In genomic region chr10:26468691-26469090, GRCh38 we compare ENCODE assay signal across 8 cellular contexts. TPM values are rescaled to one million over a fixed set of nuclear protein-coding genes. Genes with fewer than 3 reads are reported as not detected.
DNase-seq lines count a peak whose midpoint lies in the region; ATAC-seq, FAIRE-seq and TF ChIP-seq lines count a peak whose summit lies in the region.

No MANE protein-coding gene starts in this region.

- H3K4me1 Mint-ChIP-seq in activated CD8-positive, alpha-beta memory T cell treated with anti-CD3 and anti-CD28 coated beads, Interleukin-2, amount 10 ng/mL, durations not matched to agents 7 days and 5 days: peaks cover 86% of the 10 kb centered on the region

- H3K4me3 ChIP-seq in subcutaneous abdominal adipose tissue (ENCODE audit: low read depth in 1 of 5, low read length in 5 of 5): no peak overlapping the region
- no peak overlapping the region for H3K4me3 ChIP-seq in kidney (ENCODE audit: low read length in 2 of 2)

- H3K4me3 Mint-ChIP-seq in activated CD8-positive, alpha-beta memory T cell treated with anti-CD3 and anti-CD28 coated beads, Interleukin-2, amount 10 ng/mL, durations not matched to agents 7 days and 5 days: peak overlapping the region; percentile 65

- FAIRE-seq in kidney (lab: Jason Lieb, UNC): no peak

- H3K9ac ChIP-seq in subcutaneous abdominal adipose tissue (ENCODE audit: low read length in 5 of 5): no peak overlapping the region
- H3K9ac ChIP-seq in kidney (ENCODE audit: low read length in 2 of 2): no peak overlapping the region

- no peaks in the 10 kb centered on the region for H3K9me3 Mint-ChIP-seq in activated CD8-positive, alpha-beta memory T cell treated with anti-CD3 and anti-CD28 coated beads, Interleukin-2, amount 10 ng/mL, durations not matched to agents 7 days and 5 days (ENCODE audit: low read depth)

- H3K27ac ChIP-seq in subcutaneous abdominal adipose tissue (ENCODE audit: low read depth, low read length) (peak overlapping the region; percentile 58), kidney (ENCODE audit: low read depth in 2 of 2, low read length in 2 of 2) (no peak overlapping the region), substantia nigra (ENCODE audit: low read depth, low read length, poor library complexity, severe bottlenecking) (no peak overlapping the region)

- H3K27ac Mint-ChIP-seq in activated CD8-positive, alpha-beta memory T cell treated with anti-CD3 and anti-CD28 coated beads, Interleukin-2, amount 10 ng/mL, durations not matched to agents 7 days and 5 days: peak overlapping the region; percentile 82

- no peaks in the 10 kb centered on the region for H3K27me3 Mint-ChIP-seq in activated CD8-positive, alpha-beta memory T cell treated with anti-CD3 and anti-CD28 coated beads, Interleukin-2, amount 10 ng/mL, durations not matched to agents 7 days and 5 days

- H3K36me3 ChIP-seq in subcutaneous abdominal adipose tissue (ENCODE audit: control insufficient read depth in 5 of 5, insufficient read depth in 5 of 5, low read length in 5 of 5) (peaks cover 0 to 4% (median 2%) of the 10 kb centered on the region in 5 donors), kidney (ENCODE audit: control insufficient read depth in 1 of 2, insufficient read depth in 2 of 2, low read length in 2 of 2) (no peaks in the 10 kb centered on the region)

- DNase-seq in activated CD8-positive, alpha-beta memory T cell treated with anti-CD3 and anti-CD28 coated beads, Interleukin-2, amount 10 ng/mL, durations not matched to agents 7 days and 5 days: peak; percentile 79
- DNase-seq in activated CD8-positive, alpha-beta memory T cell treated with anti-CD3 and anti-CD28 coated beads for 24 hours: no peak
- DNase-seq in activated T-helper 1 cell treated with Interleukin-2 at 50 U/mL for 16 hours (ENCODE audit: low read depth): peak; percentile 40
- DNase-seq in kidney: no peak
- DNase-seq in anterior cingulate cortex (lab: John Stamatoyannopoulos, UW): no peak
- DNase-seq in substantia nigra (lab: John Stamatoyannopoulos, UW): no peak

- H3K27me3 ChIP-seq in subcutaneous abdominal adipose tissue (ENCODE audit: control insufficient read depth in 5 of 5, insufficient read depth in 4 of 5, low read length in 5 of 5): no peaks in the 10 kb centered on the region

- CTCF ChIA-PET in activated CD8-positive, alpha-beta memory T cell treated with anti-CD3 and anti-CD28 coated beads, Interleukin-2, amount 10 ng/mL, durations not matched to agents 7 days and 5 days (lab: Charles Lee): interaction anchor here (0.6 to 3.5 kb wide), 6 partner anchors 14 to 133 kb away, joined by 3 to 10 read pairs (median 4); no protein-coding TSS in a partner anchor

- peaks cover 48% of the 10 kb centered on the region for H3K36me3 Mint-ChIP-seq in activated CD8-positive, alpha-beta memory T cell treated with anti-CD3 and anti-CD28 coated beads, Interleukin-2, amount 10 ng/mL, durations not matched to agents 7 days and 5 days

- no peak for TF ChIP-seq CTCF in kidney (IDR thresholded peaks at IDR 0.05; ENCODE audit: borderline replicate concordance, extremely low read depth, insufficient read depth)

- ATAC-seq in activated CD8-positive, alpha-beta memory T cell treated with anti-CD3 and anti-CD28 coated beads, Interleukin-2, amount 10 ng/mL, durations not matched to agents 7 days and 5 days: peak; percentile 82
- ATAC-seq in HG03064 (IDR thresholded peaks at IDR 0.05; ENCODE audit: low read depth, unreplicated experiment): peak; percentile 47

- H3K4me1 ChIP-seq in subcutaneous abdominal adipose tissue (ENCODE audit: control insufficient read depth in 5 of 5, insufficient read depth in 5 of 5, low read length in 5 of 5): peaks cover 1 to 23% (median 15%) of the 10 kb centered on the region in 5 donors
- no peaks in the 10 kb centered on the region for H3K4me1 ChIP-seq in kidney (ENCODE audit: control insufficient read depth in 1 of 2, insufficient read depth in 1 of 2, low read depth in 1 of 2, low read length in 2 of 2)

- intact Hi-C loops in kidney (cut with DNase I): no loop called here

- H3K9me3 ChIP-seq in subcutaneous abdominal adipose tissue (ENCODE audit: control insufficient read depth in 5 of 5, low read length in 5 of 5) (no peaks in the 10 kb centered on the region), kidney (ENCODE audit: control insufficient read depth in 1 of 2, low read length in 2 of 2) (no peaks in the 10 kb centered on the region)

RNA-seq across cellular contexts. Expression of gene APBB1IP, which starts 30.6 kb away (rescaled TPM):
- total RNA-seq in activated CD8-positive, alpha-beta memory T cell treated with anti-CD3 and anti-CD28 coated beads, Interleukin-2, amount 10 ng/mL, durations not matched to agents 7 days and 5 days: 10 to 100 TPM; 73.2 to 73.8 TPM
- 20.5 TPM for total RNA-seq in kidney
- polyA plus RNA-seq in kidney (ENCODE audit: insufficient read depth, low read depth, low replicate concordance): 4.1 TPM

Comparison
In these comparisons a context has a peak if more than half of its experiments do, and no peak if none do; other contexts are left out.
1. DNase-seq: peak in activated CD8-positive, alpha-beta memory T cell treated with anti-CD3 and anti-CD28 coated beads, Interleukin-2, amount 10 ng/mL, durations not matched to agents 7 days and 5 days (single experiment) and activated T-helper 1 cell treated with Interleukin-2 at 50 U/mL for 16 hours (single experiment); none in activated CD8-positive, alpha-beta memory T cell treated with anti-CD3 and anti-CD28 coated beads for 24 hours (single experiment), kidney (single experiment), anterior cingulate cortex (0 of 58) and substantia nigra (0 of 49).